In the genomic region with DNA sequence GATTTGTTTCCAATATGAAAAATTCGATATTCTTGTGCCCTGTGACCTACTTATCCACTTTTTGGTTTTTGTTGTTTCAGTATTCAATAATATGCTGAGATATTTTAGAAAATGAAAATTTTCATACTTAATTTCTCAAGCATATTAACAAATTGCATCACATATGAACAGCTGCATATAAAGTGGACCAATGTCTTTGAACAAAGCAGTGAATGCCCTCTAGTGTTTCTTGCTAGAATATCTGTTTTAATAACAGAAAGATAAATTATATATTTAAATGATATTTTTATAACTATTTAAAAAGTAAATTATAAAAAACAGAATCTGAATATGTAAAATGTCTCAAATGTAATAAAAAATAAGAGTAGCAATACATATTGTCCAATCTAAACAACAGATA, we compare ENCODE assay signal across 10 cellular contexts. TPM values are rescaled to one million over a fixed set of nuclear protein-coding genes. Genes with fewer than 3 reads are reported as not detected.
DNase-seq lines count a peak whose midpoint lies in the region; ATAC-seq and TF ChIP-seq lines count a peak whose summit lies in the region.
"Had no signal": no experiment of that assay in that cellular context is flagged by ENCODE, and none has a peak within 500 bp of the region (broad histone marks: within the 10 kb centered on the region; RNA-seq: fewer than 3 reads in every experiment).

No MANE protein-coding gene starts in this region.

- DNase-seq in DMS53 (lab: John Stamatoyannopoulos, UW) = peak; percentile 12
- DNase-seq in DMS53 treated with DMSO at 0.1 percent for 48 hours (lab: John Stamatoyannopoulos, UW; ENCODE audit: unreplicated experiment) = no peak
- peak; percentile 25 for DNase-seq in astrocyte of the spinal cord (ENCODE audit: low read depth, low spot score)
- DNase-seq in lung microvascular endothelial cell (ENCODE audit: low read depth in 2 of 2) = peak; percentile 9 to 14
- DNase-seq in GM20000 (ENCODE audit: low spot score) = no peak
- DNase-seq in NCI-H1436 treated with DMSO at 0.1 percent for 48 hours (lab: John Stamatoyannopoulos, UW) = no peak
- DNase-seq: stimulated activated CD8-positive, alpha-beta memory T cell treated with anti-CD3 and anti-CD28 coated beads, Interleukin-4, amount 100 ng/mL, for 48 hours had no signal

- H3K4me3 ChIP-seq in astrocyte of the spinal cord (ENCODE audit: low read depth, low read length) = no peak overlapping the region

- in situ Hi-C loops in astrocyte of the spinal cord (cut with HindIII; ENCODE audit: low sequenced_read_pairs) = no loop called here

- no peak for ATAC-seq in GM19351 (IDR thresholded peaks at IDR 0.05; ENCODE audit: unreplicated experiment)

- TF ChIP-seq CTCF in LNCAP (IDR thresholded peaks at IDR 0.05) = peak; percentile 23
- TF ChIP-seq CTCF in astrocyte of the spinal cord (IDR thresholded peaks at IDR 0.05; ENCODE audit: low read depth, low read length) = peak; percentile 44
- no peak for TF ChIP-seq CTCF in GM20000 (IDR thresholded peaks at IDR 0.05; ENCODE audit: extremely low read depth, missing control alignments)

RNA-seq across cellular contexts. Expression of gene INTU, which starts 31.7 kb away (rescaled TPM):
- 1.2 and 1.3 TPM in 2 replicates for total RNA-seq in lung microvascular endothelial cell
- total RNA-seq: T-helper 1 cell treated with Interleukin-12 subunit alpha and Interleukin-12 subunit beta and Interleukin-4 antibody, amounts not matched to agents 30 ng/mL and 1 ng/mL, for 36 hours had no signal

Comparison
In these comparisons a context has a peak if more than half of its experiments do, and no peak if none do; other contexts are left out.
1. DNase-seq: peak in DMS53 (single experiment), astrocyte of the spinal cord (single experiment) and lung microvascular endothelial cell (2 of 2); none in DMS53 treated with DMSO at 0.1 percent for 48 hours (single experiment), GM20000 (single experiment) and NCI-H1436 treated with DMSO at 0.1 percent for 48 hours (single experiment).